Comparison of ENCODE assay signal across 1 cellular context in genomic region chr15:78108300-78109084, GRCh38.
TF ChIP-seq lines count a peak whose summit lies in the region.

No MANE protein-coding gene starts in this region.

TF ChIP-seq in GM12878, 131 proteins besides CTCF, POLR2A, EP300 and RAD21 (continued from another document and continues in another):
- TF ChIP-seq RELB (IDR thresholded peaks at IDR 0.05; ENCODE audit: low read depth) (no peak), PAX8 (IDR thresholded peaks at IDR 0.05) (no peak), FOS (IDR thresholded peaks at IDR 0.05; ENCODE audit: borderline replicate concordance, extremely low read depth, insufficient read length) (no peak), HDGF (IDR thresholded peaks at IDR 0.05) (0 out of 2 replicates have a peak, but pooled peaks have one; percentile 80), TBL1XR1 (IDR thresholded peaks at IDR 0.05; ENCODE audit: low read depth, low read length) (no peak), BHLHE40 (IDR thresholded peaks at IDR 0.05; ENCODE audit: borderline replicate concordance in 1 of 2, low read depth in 2 of 2, low read length in 1 of 2) (0 out of 4 replicates have a peak, but pooled peaks have one; percentile 15 to 24), SREBF1 (IDR thresholded peaks at IDR 0.05; ENCODE audit: low read length) (no peak), SRF (IDR thresholded peaks at IDR 0.05; ENCODE audit: low read depth in 2 of 2, low read length in 2 of 2) (no peak), NFYA (IDR thresholded peaks at IDR 0.05; ENCODE audit: borderline replicate concordance, low read depth, low read length) (no peak), PRDM15 (CRISPR knock-in tag; IDR thresholded peaks at IDR 0.05) (no peak), ZNF687 (IDR thresholded peaks at IDR 0.05) (0 out of 2 replicates have a peak, but pooled peaks have one; percentile 35), SMARCA5 (IDR thresholded peaks at IDR 0.05) (peak; percentile 52; the same call in 1 of the 2 replicates), HDAC2 (IDR thresholded peaks at IDR 0.05) (no peak), ZSCAN29 (IDR thresholded peaks at IDR 0.05) (no peak), HCFC1 (IDR thresholded peaks at IDR 0.05; ENCODE audit: low read length) (no peak), YY1 (IDR thresholded peaks at IDR 0.05; ENCODE audit: low read depth, low read length) (peak; percentile 82), BCL11A (IDR thresholded peaks at IDR 0.05; ENCODE audit: low read depth, low read length) (no peak), NKRF (conservative IDR thresholded peaks at IDR 0.05) (no peak), IRF3 (IDR thresholded peaks at IDR 0.05) (no peak), CBX5 (IDR thresholded peaks at IDR 0.05; ENCODE audit: low read depth) (no peak), STAT3 (IDR thresholded peaks at IDR 0.05; ENCODE audit: low read depth, low read length) (no peak), USF2 (IDR thresholded peaks at IDR 0.05; ENCODE audit: borderline replicate concordance, low read depth, low read length) (no peak), CREM (IDR thresholded peaks at IDR 0.05; ENCODE audit: low read depth) (no peak), ZNF207 (IDR thresholded peaks at IDR 0.05; ENCODE audit: borderline replicate concordance) (peak; percentile 53; the same call in 1 of the 2 replicates), CEBPZ (IDR thresholded peaks at IDR 0.05; ENCODE audit: low read depth, low read length) (no peak), TCF12 (IDR thresholded peaks at IDR 0.05; ENCODE audit: low read depth, low read length) (no peak), BCLAF1 (IDR thresholded peaks at IDR 0.05) (no peak), SPI1 (IDR thresholded peaks at IDR 0.05; ENCODE audit: borderline replicate concordance, insufficient read depth, low read depth, low read length) (no peak), JUNB (IDR thresholded peaks at IDR 0.05) (no peak), FOXK2 (IDR thresholded peaks at IDR 0.05) (no peak), DPF2 (IDR thresholded peaks at IDR 0.05) (no peak), NR2C2 (IDR thresholded peaks at IDR 0.05; ENCODE audit: borderline replicate concordance, control insufficient read depth, insufficient read length, low read depth) (no peak), ASH2L (IDR thresholded peaks at IDR 0.05; ENCODE audit: borderline replicate concordance, low read depth) (no peak), POU2F2 (IDR thresholded peaks at IDR 0.05; ENCODE audit: borderline replicate concordance, low read depth, low read length) (peak; percentile 38; the same call in 1 of the 3 replicates), HSF1 (IDR thresholded peaks at IDR 0.05; ENCODE audit: low read depth, low read length) (no peak)
